ENCODE assay signal across 8 cellular contexts in genomic region chr17:74779948-74780400, GRCh38. TPM values are rescaled to one million over a fixed set of nuclear protein-coding genes. Genes with fewer than 3 reads are reported as not detected.
DNase-seq lines count a peak whose midpoint lies in the region; ATAC-seq and TF ChIP-seq lines count a peak whose summit lies in the region.

No MANE protein-coding gene starts in this region.

- POLR2A ChIA-PET in MCF 10A (lab: Yijun Ruan, JAX): no interaction called here

- intact Hi-C loops in MCF 10A (cut with micrococcal nuclease): no loop called here

- no peak overlapping the region for H3K27ac Mint-ChIP-seq in MCF 10A (ENCODE audit: low read depth, unreplicated experiment)

- H3K36me3 Mint-ChIP-seq in MCF 10A (ENCODE audit: insufficient read depth, unreplicated experiment): no peaks in the 10 kb centered on the region

- ATAC-seq in GM18868 (IDR thresholded peaks at IDR 0.05; ENCODE audit: unreplicated experiment) (peak; percentile 34), HG03575 (IDR thresholded peaks at IDR 0.05; ENCODE audit: extremely low read depth, insufficient number of reproducible peaks, low FRiP score, unreplicated experiment) (peak; percentile 39), left lobe of liver (peak; percentile 8), upper lobe of left lung (ENCODE audit: low FRiP score in 2 of 2) (peak; percentile 67 to 76)

- TF ChIP-seq POLR2A in upper lobe of left lung (IDR thresholded peaks at IDR 0.05): peak in 1 of 4 donors; percentile 50

- H3K4me3 Mint-ChIP-seq in MCF 10A (ENCODE audit: unreplicated experiment): no peak overlapping the region

- H3K27ac ChIP-seq in upper lobe of left lung: peak overlapping the region; percentile 25 to 73 (median 68)

- DNase-seq in activated T-cell treated with anti-CD3 and anti-CD28 coated beads for 24 hours (ENCODE audit: low read depth) (peak; percentile 42), left lobe of liver (ENCODE audit: low spot score) (no peak), upper lobe of left lung (peak in 1 of 2 donors; percentile 76), MCF 10A (ENCODE audit: unreplicated experiment) (no peak), NCI-H1105 treated with DMSO at 0.1 percent for 48 hours (lab: John Stamatoyannopoulos, UW) (no peak), G401 (ENCODE audit: low spot score) (no peak)

- WGBS in upper lobe of left lung, 2 donors: 54 to 57% methylated on average over 10 to 11 of the region's 11 CpGs

- CTCF ChIA-PET in MCF 10A (lab: Yijun Ruan, JAX): interaction anchor here (1.0 to 1.6 kb wide), 2 partner anchors 9 to 12 kb away, joined by 3 to 4 read pairs; no protein-coding TSS in a partner anchor

- in situ Hi-C loops in G401 (cut with HindIII; ENCODE audit: low sequenced_read_pairs): no loop called here

- TF ChIP-seq CTCF in upper lobe of left lung (IDR thresholded peaks at IDR 0.05) (no peak), MCF 10A (IDR thresholded peaks at IDR 0.05; ENCODE audit: unreplicated experiment) (no peak)

- H3K36me3 ChIP-seq in upper lobe of left lung: peaks cover 0 to 12% (median 5%) of the 10 kb centered on the region in 4 donors

- TF ChIP-seq EP300 in upper lobe of left lung (IDR thresholded peaks at IDR 0.05): peak in 1 of 4 donors; percentile 42

- H3K9me3 ChIP-seq in upper lobe of left lung: no peaks in the 10 kb centered on the region

- H3K4me1 Mint-ChIP-seq in MCF 10A (ENCODE audit: insufficient read depth, unreplicated experiment): peaks cover 11% of the 10 kb centered on the region

- H3K4me1 ChIP-seq in upper lobe of left lung: peaks cover 20 to 49% (median 36%) of the 10 kb centered on the region in 4 donors

- no peaks in the 10 kb centered on the region for H3K27me3 ChIP-seq in upper lobe of left lung

- no peaks in the 10 kb centered on the region for H3K27me3 Mint-ChIP-seq in MCF 10A (ENCODE audit: insufficient read depth, unreplicated experiment)

- no peak overlapping the region for H3K4me3 ChIP-seq in upper lobe of left lung

- H3K9me3 Mint-ChIP-seq in MCF 10A (ENCODE audit: unreplicated experiment): no peaks in the 10 kb centered on the region

- BruUV-seq in MCF 10A (replicated peaks; lab: Mats Ljungman, UMichigan): no TSS peak

RNA-seq across cellular contexts. Expression of gene NAT9, which starts 3.8 kb away (rescaled TPM):
- total RNA-seq in left lobe of liver (21.5 TPM), upper lobe of left lung (10 to 100 TPM; 16.1 to 78.6 (median 41.7) TPM), MCF 10A (2022) (58.1 and 64.8 TPM in 2 replicates)
- 31.0 and 32.7 TPM in 2 replicates for total RNA-seq in G401 (2014; rRNA removed; shearing (Covaris generic))

RNA-seq across cellular contexts. Expression of gene NHERF1, which starts 31.5 kb away (rescaled TPM):
- total RNA-seq in left lobe of liver (156 TPM), upper lobe of left lung (10 to 100 TPM; 21.6 to 49.4 (median 34.8) TPM), MCF 10A (2022) (23.9 and 25.3 TPM in 2 replicates)
- 82.3 and 90.0 TPM in 2 replicates for total RNA-seq in G401 (2014; rRNA removed; shearing (Covaris generic))

RNA-seq across cellular contexts. Expression of gene RAB37, which starts 42.9 kb away (rescaled TPM):
- total RNA-seq in left lobe of liver (14.0 TPM), upper lobe of left lung (1 to 10 TPM; 1.1 to 7.1 (median 3.7) TPM), MCF 10A (2022) (not detected in 2 replicates)
- total RNA-seq in G401 (2014; rRNA removed; shearing (Covaris generic)): 1.4 and 4.2 TPM in 2 replicates

Comparison
In these comparisons a context has a peak if more than half of its experiments do, and no peak if none do; other contexts are left out.
1. ATAC-seq: peak in every context shown above with its lines; median percentile 72 in upper lobe of left lung; 39 in HG03575; 34 in GM18868; 8 in left lobe of liver.